Comparison of ENCODE assay signal across 26 cellular contexts in the genomic region with DNA sequence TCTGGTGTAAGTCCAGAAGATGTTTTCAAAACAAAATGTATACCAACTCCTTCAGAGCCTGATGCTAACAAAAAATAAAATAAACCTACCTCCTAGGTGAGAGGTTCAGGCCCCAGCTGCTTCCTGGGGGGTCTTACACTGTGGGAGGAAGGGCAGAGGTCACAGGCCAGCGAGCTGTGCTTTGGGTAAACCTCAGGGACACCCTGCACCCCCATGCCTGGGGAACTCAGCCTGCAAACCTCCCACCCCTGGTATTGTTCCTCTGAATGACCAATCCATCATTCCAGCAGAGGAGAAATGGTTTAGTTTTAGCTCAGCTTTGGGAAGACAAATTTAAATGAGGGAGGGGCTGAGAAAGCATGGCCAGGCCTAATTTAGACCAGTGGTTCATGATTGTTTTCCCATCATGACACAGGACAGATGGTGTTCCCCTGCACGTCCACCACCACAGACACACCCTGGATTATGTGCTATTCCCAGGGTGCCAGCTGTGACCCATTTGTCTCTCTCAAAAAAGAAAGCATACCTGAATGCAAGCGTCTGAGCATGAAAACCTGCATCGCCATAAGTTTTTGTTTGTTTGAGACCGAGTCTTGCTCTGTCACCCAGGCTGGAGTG. TPM values are rescaled to one million over a fixed set of nuclear protein-coding genes. Genes with fewer than 3 reads are reported as not detected.
DNase-seq lines count a peak whose midpoint lies in the region; ATAC-seq and TF ChIP-seq lines count a peak whose summit lies in the region.
"Had no signal": no experiment of that assay in that cellular context is flagged by ENCODE, and none has a peak within 500 bp of the region (broad histone marks: within the 10 kb centered on the region; RNA-seq: fewer than 3 reads in every experiment).

No MANE protein-coding gene starts in this region.

- H4K20me1 ChIP-seq in SK-N-SH (ENCODE audit: insufficient read depth): no peaks in the 10 kb centered on the region

- TF ChIP-seq CTCF in SK-N-SH (IDR thresholded peaks at IDR 0.05): no peak

- H3K9ac ChIP-seq in SK-N-SH: no peak overlapping the region

- DNase-seq in SK-N-SH: peak; percentile 6
- peak; percentile 64 for DNase-seq in NCI-H82 treated with DMSO at 0.1 percent for 48 hours (lab: John Stamatoyannopoulos, UW; ENCODE audit: unreplicated experiment)
- DNase-seq in lung microvascular endothelial cell (ENCODE audit: low read depth in 2 of 2): peak; percentile 16 to 46
- no peak for DNase-seq in activated CD4-positive, alpha-beta T cell treated with anti-CD3 and anti-CD28 coated beads, Interleukin-2, amount 50 U/mL, for 48 hours
- DNase-seq in NCI-H1105 (lab: John Stamatoyannopoulos, UW): no peak
- DNase-seq: activated CD4-positive, alpha-beta T cell treated with anti-CD3 and anti-CD28 coated beads, Interleukin-2, amount 10 ng/mL, durations not matched to agents 7 days and 5 days; activated naive CD8-positive, alpha-beta T cell treated with anti-CD3 and anti-CD28 coated beads for 36 hours; BE2C; COR-L47; effector CD4-positive, alpha-beta T cell; EL; foreskin keratinocyte; islet precursor cell; lower lobe of right lung; MV-4-11; PC-9; right cardiac atrium; SIG-M5; stimulated activated CD4-positive, alpha-beta T cell treated with anti-CD3 and anti-CD28 coated beads, Interleukin-15, amount 100 ng/mL, for 24 hours; stimulated activated CD8-positive, alpha-beta memory T cell treated with anti-CD3 and anti-CD28 coated beads, Interleukin-4, amount 100 ng/mL, for 48 hours; T-helper 17 cell; upper lobe of right lung had no signal

- no peaks in the 10 kb centered on the region for H3K27me3 ChIP-seq in SK-N-SH (ENCODE audit: insufficient read depth)
- no peaks in the 10 kb centered on the region for H3K27me3 ChIP-seq in thymus (ENCODE audit: control insufficient read depth, insufficient read depth)
- H3K27me3 ChIP-seq: BE2C, foreskin keratinocyte, upper lobe of right lung had no signal

- no peaks in the 10 kb centered on the region for H3K9me2 ChIP-seq in SK-N-SH

- no peak for TF ChIP-seq EP300 in SK-N-SH (IDR thresholded peaks at IDR 0.05; ENCODE audit: borderline replicate concordance in 1 of 2, low read depth in 1 of 2, low read length in 1 of 2)

- POLR2A ChIA-PET in SK-N-SH (lab: Yijun Ruan, JAX): interaction anchor here (0.5 kb wide), 1 partner anchor 14 kb away, joined by 3 read pairs; no protein-coding TSS in a partner anchor

- H3K36me3 ChIP-seq in SK-N-SH (replicated peaks in 1 of 2; ENCODE audit: control insufficient read depth in 1 of 2, insufficient read depth in 2 of 2, low read length in 1 of 2): no peaks in the 10 kb centered on the region
- no peaks in the 10 kb centered on the region for H3K36me3 ChIP-seq in thymus (ENCODE audit: control insufficient read depth, insufficient read depth)
- H3K36me3 ChIP-seq: BE2C had no signal

- TF ChIP-seq RAD21 in SK-N-SH (IDR thresholded peaks at IDR 0.05; ENCODE audit: low read length): no peak

- no peak overlapping the region for H3K4me3 ChIP-seq in SK-N-SH (ENCODE audit: low read depth in 2 of 2, low read length in 1 of 2)
- H3K4me3 ChIP-seq in thymus (ENCODE audit: low read length): no peak overlapping the region
- H3K4me3 ChIP-seq: A549, lower lobe of right lung, PC-9, upper lobe of right lung had no signal

- H3K27ac ChIP-seq in SK-N-SH (ENCODE audit: low read depth in 2 of 2, low read length in 1 of 2) (no peak overlapping the region), thymus (ENCODE audit: low read depth) (peak overlapping the region; percentile 2)
- H3K27ac ChIP-seq: A549, foreskin keratinocyte, lower lobe of right lung, PC-9, upper lobe of right lung had no signal

- H2AFZ ChIP-seq in SK-N-SH (ENCODE audit: low read depth): no peak overlapping the region
- H2AFZ ChIP-seq: PC-9 had no signal

- H3K4me1 ChIP-seq in SK-N-SH (ENCODE audit: control insufficient read depth in 1 of 2, insufficient read depth in 2 of 2, low read depth in 1 of 2, low read length in 1 of 2): peaks cover 0 to 7% of the 10 kb centered on the region in 2 experiments; a peak in 1 of 4 replicates
- H3K4me1 ChIP-seq in thymus (ENCODE audit: control insufficient read depth, insufficient read depth, low read length): no peaks in the 10 kb centered on the region
- H3K4me1 ChIP-seq: A549, foreskin keratinocyte, lower lobe of right lung, upper lobe of right lung had no signal

- H3K79me2 ChIP-seq in SK-N-SH (ENCODE audit: insufficient read depth): no peaks in the 10 kb centered on the region

- H3K9me3 ChIP-seq in SK-N-SH (no peaks in the 10 kb centered on the region), thymus (ENCODE audit: control insufficient read depth) (no peaks in the 10 kb centered on the region)
- H3K9me3 ChIP-seq: A549, BE2C, lower lobe of right lung, upper lobe of right lung had no signal

- 76% methylated on average over 4 of the region's 5 CpGs for WGBS in SK-N-SH (ENCODE audit: low lambda C conversion rate)
- WGBS in thymus: 65% methylated on average over 5 of the region's 5 CpGs

- H3F3A ChIP-seq in SK-N-SH (replicated peaks; ENCODE audit: insufficient read depth): no peaks in the 10 kb centered on the region

- no peak for ATAC-seq in SK-N-SH treated with all-trans-retinoic acid at 6 μM for 48 hours
- no peak for ATAC-seq in GM21423 (IDR thresholded peaks at IDR 0.05; ENCODE audit: unreplicated experiment)
- ATAC-seq: foreskin keratinocyte, right cardiac atrium, T-helper 17 cell, upper lobe of right lung had no signal

- no peak overlapping the region for H3K4me2 ChIP-seq in SK-N-SH
- H3K4me2 ChIP-seq: A549, PC-9 had no signal

- CTCF ChIA-PET in SK-N-SH (lab: Yijun Ruan, JAX): interaction anchor here (1.0 to 1.8 kb wide), 2 partner anchors 10 to 28 kb away, joined by 3 to 7 read pairs; no protein-coding TSS in a partner anchor

TF ChIP-seq in SK-N-SH, 30 proteins besides CTCF, POLR2A, EP300 and RAD21 (continues in another document):
- TF ChIP-seq POLR2AphosphoS5 (IDR thresholded peaks at IDR 0.05; ENCODE audit: low read depth, low read length) (no peak), ELF1 (IDR thresholded peaks at IDR 0.05) (no peak), TCF12 (IDR thresholded peaks at IDR 0.05) (no peak)
- TF ChIP-seq, protein P1, sequence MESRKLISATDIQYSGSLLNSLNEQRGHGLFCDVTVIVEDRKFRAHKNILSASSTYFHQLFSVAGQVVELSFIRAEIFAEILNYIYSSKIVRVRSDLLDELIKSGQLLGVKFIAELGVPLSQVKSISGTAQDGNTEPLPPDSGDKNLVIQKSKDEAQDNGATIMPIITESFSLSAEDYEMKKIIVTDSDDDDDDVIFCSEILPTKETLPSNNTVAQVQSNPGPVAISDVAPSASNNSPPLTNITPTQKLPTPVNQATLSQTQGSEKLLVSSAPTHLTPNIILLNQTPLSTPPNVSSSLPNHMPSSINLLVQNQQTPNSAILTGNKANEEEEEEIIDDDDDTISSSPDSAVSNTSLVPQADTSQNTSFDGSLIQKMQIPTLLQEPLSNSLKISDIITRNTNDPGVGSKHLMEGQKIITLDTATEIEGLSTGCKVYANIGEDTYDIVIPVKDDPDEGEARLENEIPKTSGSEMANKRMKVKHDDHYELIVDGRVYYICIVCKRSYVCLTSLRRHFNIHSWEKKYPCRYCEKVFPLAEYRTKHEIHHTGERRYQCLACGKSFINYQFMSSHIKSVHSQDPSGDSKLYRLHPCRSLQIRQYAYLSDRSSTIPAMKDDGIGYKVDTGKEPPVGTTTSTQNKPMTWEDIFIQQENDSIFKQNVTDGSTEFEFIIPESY (IDR thresholded peaks at IDR 0.05; ENCODE audit: borderline replicate concordance, low read depth): no peak

TF ChIP-seq in SK-N-SH treated with all-trans-retinoic acid at 6 μM for 48 hours, 23 proteins besides CTCF, POLR2A, EP300 and RAD21 (continues in another document):
- TF ChIP-seq ZC3H10 (CRISPR knock-in tag; IDR thresholded peaks at IDR 0.05): no peak
- no peak for TF ChIP-seq PPARA (CRISPR knock-in tag; IDR thresholded peaks at IDR 0.05; ENCODE audit: borderline replicate concordance)
- TF ChIP-seq ISL1 (CRISPR knock-in tag; IDR thresholded peaks at IDR 0.05): no peak
- no peak for TF ChIP-seq RARB (CRISPR knock-in tag; IDR thresholded peaks at IDR 0.05)
- no peak for TF ChIP-seq TCF4 (CRISPR knock-in tag; IDR thresholded peaks at IDR 0.05; ENCODE audit: borderline replicate concordance)
- TF ChIP-seq, protein P2, sequence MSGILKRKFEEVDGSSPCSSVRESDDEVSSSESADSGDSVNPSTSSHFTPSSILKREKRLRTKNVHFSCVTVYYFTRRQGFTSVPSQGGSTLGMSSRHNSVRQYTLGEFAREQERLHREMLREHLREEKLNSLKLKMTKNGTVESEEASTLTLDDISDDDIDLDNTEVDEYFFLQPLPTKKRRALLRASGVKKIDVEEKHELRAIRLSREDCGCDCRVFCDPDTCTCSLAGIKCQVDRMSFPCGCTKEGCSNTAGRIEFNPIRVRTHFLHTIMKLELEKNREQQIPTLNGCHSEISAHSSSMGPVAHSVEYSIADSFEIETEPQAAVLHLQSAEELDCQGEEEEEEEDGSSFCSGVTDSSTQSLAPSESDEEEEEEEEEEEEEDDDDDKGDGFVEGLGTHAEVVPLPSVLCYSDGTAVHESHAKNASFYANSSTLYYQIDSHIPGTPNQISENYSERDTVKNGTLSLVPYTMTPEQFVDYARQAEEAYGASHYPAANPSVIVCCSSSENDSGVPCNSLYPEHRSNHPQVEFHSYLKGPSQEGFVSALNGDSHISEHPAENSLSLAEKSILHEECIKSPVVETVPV (CRISPR knock-in tag; IDR thresholded peaks at IDR 0.05): no peak
- no peak for TF ChIP-seq CSDC2 (CRISPR knock-in tag; IDR thresholded peaks at IDR 0.05)
- no peak for TF ChIP-seq ZNF8 (CRISPR knock-in tag; IDR thresholded peaks at IDR 0.05)

RNA-seq across cellular contexts. Expression of a gene that starts 14.5 kb away (rescaled TPM):
- polyA plus RNA-seq in SK-N-SH (2012; rRNA removed) (18.1 and 19.3 TPM in 2 replicates), thymus (25.3 TPM)
- polyA plus RNA-seq in SK-N-SH (2012; cell fraction: cytosol; rRNA removed): 25.3 and 26.3 TPM in 2 replicates
- polyA plus RNA-seq in SK-N-SH (2012; cell fraction: nucleus; rRNA removed): 11.6 and 16.9 TPM in 2 replicates
- 8.9 and 14.1 TPM in 2 replicates for total RNA-seq in lung microvascular endothelial cell

RNA-seq across cellular contexts. Expression of a gene that starts 30.4 kb away (rescaled TPM):
- polyA plus RNA-seq in SK-N-SH (2012; rRNA removed): 1.9 TPM in 2 replicates
- 1.2 and 1.9 TPM in 2 replicates for polyA plus RNA-seq in SK-N-SH (2012; cell fraction: cytosol; rRNA removed)
- 9.6 and 14.7 TPM in 2 replicates for polyA plus RNA-seq in SK-N-SH (2012; cell fraction: nucleus; rRNA removed)
- total RNA-seq in lung microvascular endothelial cell: 1.3 and 3.0 TPM in 2 replicates
- 7.9 TPM for polyA plus RNA-seq in thymus

RNA-seq across cellular contexts. Expression of a gene that starts 51.1 kb away (rescaled TPM):
- 274 and 325 TPM in 2 replicates for polyA plus RNA-seq in SK-N-SH (2012; rRNA removed)
- polyA plus RNA-seq in SK-N-SH (2012; cell fraction: cytosol; rRNA removed): 232 and 238 TPM in 2 replicates
- polyA plus RNA-seq in SK-N-SH (2012; cell fraction: nucleus; rRNA removed): 109 and 235 TPM in 2 replicates
- 68.5 and 73.7 TPM in 2 replicates for total RNA-seq in lung microvascular endothelial cell
- polyA plus RNA-seq in thymus: 279 TPM

Comparison
In these comparisons a context has a peak if more than half of its experiments do, and no peak if none do; other contexts are left out.
1. DNase-seq: peak in SK-N-SH (single experiment), NCI-H82 treated with DMSO at 0.1 percent for 48 hours (single experiment) and lung microvascular endothelial cell (2 of 2); none in activated CD4-positive, alpha-beta T cell treated with anti-CD3 and anti-CD28 coated beads, Interleukin-2, amount 50 U/mL, for 48 hours (0 of 2) and NCI-H1105 (single experiment).